2 cellular contexts compared by ENCODE assay signal in genomic region chr3:197407526-197407925, GRCh38.
TF ChIP-seq lines count a peak whose summit lies in the region.

No MANE protein-coding gene starts in this region.

TF ChIP-seq in SK-N-SH, 30 proteins besides CTCF, POLR2A, EP300 and RAD21 (continued from another document):
- no peak for TF ChIP-seq USF2 (IDR thresholded peaks at IDR 0.05; ENCODE audit: borderline replicate concordance, low read depth, low read length)
- no peak for TF ChIP-seq IRF3 (IDR thresholded peaks at IDR 0.05; ENCODE audit: low read depth, low read length)
- no peak for TF ChIP-seq TAF1 (IDR thresholded peaks at IDR 0.05; ENCODE audit: borderline replicate concordance, low read depth, low read length)
- TF ChIP-seq MAX (IDR thresholded peaks at IDR 0.05; ENCODE audit: low read depth): no peak
- TF ChIP-seq ELF1 (IDR thresholded peaks at IDR 0.05): no peak
- no peak for TF ChIP-seq MEF2A (IDR thresholded peaks at IDR 0.05; ENCODE audit: borderline replicate concordance, low read depth)
- no peak for TF ChIP-seq YY1 (IDR thresholded peaks at IDR 0.05; ENCODE audit: low read depth)
- no peak for TF ChIP-seq EZH2phosphoT487 (IDR thresholded peaks at IDR 0.05; ENCODE audit: borderline replicate concordance, low read depth)
- no peak for TF ChIP-seq RXRA (IDR thresholded peaks at IDR 0.05; ENCODE audit: borderline replicate concordance, low read depth)

TF ChIP-seq in SK-N-SH treated with all-trans-retinoic acid at 6 μM for 48 hours, 23 proteins besides CTCF, POLR2A, EP300 and RAD21 (continued from another document):
- TF ChIP-seq CREB5 (CRISPR knock-in tag; IDR thresholded peaks at IDR 0.05; ENCODE audit: low read depth) (no peak), SNAI2 (CRISPR knock-in tag; IDR thresholded peaks at IDR 0.05) (no peak)
